16 cellular contexts compared by ENCODE assay signal in genomic region chr22:43698403-43698802, GRCh38.
"Had no signal": no experiment of that assay in that cellular context is flagged by ENCODE, and none has a peak within 500 bp of the region (broad histone marks: within the 10 kb centered on the region; RNA-seq: fewer than 3 reads in every experiment).

No MANE protein-coding gene starts in this region.

- H3K4me1 ChIP-seq: psoas muscle, uterus had no signal

- H2AFZ ChIP-seq: hepatocyte had no signal

- H3K27ac ChIP-seq: coronary artery, hepatocyte, neutrophil, psoas muscle, uterus had no signal

- H3K27me3 ChIP-seq: hepatocyte, uterus had no signal

- H3K36me3 ChIP-seq: neutrophil, uterus had no signal

- FAIRE-seq: endothelial cell of umbilical vein had no signal

- H3K36me3 Mint-ChIP-seq: type B pancreatic cell had no signal

- H3K4me1 Mint-ChIP-seq: endodermal cell; naive thymus-derived CD8-positive, alpha-beta T cell had no signal

- H3K27ac Mint-ChIP-seq: endodermal cell; naive thymus-derived CD8-positive, alpha-beta T cell; type B pancreatic cell had no signal

- DNase-seq: effector CD4-positive, alpha-beta T cell; endodermal cell; foreskin melanocyte; head of caudate nucleus; mucosa of descending colon; naive thymus-derived CD8-positive, alpha-beta T cell; psoas muscle; stimulated activated CD4-positive, alpha-beta T cell treated with anti-CD3 and anti-CD28 coated beads, Interleukin-2, amount 100 ng/mL, for 48 hours; stimulated activated naive CD4-positive, alpha-beta T cell treated with Interleukin-2 at 50 U/mL for 16 hours; uterus had no signal

- H3K79me2 ChIP-seq: hepatocyte had no signal

- H3K4me3 ChIP-seq: coronary artery, hepatocyte, mucosa of descending colon, psoas muscle, smooth muscle cell, uterus had no signal

- H3K4me2 ChIP-seq: hepatocyte, smooth muscle cell had no signal

- H3K4me3 Mint-ChIP-seq: endodermal cell; naive thymus-derived CD8-positive, alpha-beta T cell; type B pancreatic cell had no signal
